1 cellular context compared by ENCODE assay signal in the genomic region with DNA sequence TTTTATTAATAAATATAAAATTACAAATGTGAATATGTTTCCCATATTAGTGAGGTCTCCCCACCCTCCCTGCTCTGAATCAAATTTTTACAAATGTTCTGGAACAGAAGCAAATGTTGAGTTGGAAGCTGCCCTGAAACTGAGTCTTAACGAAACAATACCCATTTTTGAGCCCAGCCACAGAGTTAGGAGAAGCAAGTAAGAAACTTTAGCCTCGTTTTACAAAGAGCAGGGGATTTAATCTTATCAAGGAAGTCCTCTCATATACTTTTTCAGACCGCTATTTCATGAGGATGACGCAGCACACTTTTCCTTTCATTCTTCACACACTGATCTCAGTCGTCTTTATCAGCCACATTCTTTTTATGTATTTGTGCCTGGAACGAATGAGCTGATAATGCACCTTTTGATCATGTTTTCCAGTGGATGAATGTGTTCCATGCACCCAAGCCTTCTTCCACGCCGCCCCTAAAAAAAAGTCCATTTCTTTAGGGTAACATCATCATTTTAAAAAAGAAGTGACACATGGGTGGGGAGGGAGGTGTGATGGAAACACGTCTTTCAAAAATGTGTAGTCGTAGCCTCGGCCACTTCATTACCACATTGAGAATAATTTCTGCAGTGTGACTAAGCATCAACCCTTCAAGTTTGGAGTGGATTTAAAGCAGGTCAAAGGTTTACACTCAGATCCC.
A peak's percentile ranks its signal among the peaks of the same experiment; 100 is the strongest.
TF ChIP-seq lines count a peak whose summit lies in the region.

No MANE protein-coding gene starts in this region.

TF ChIP-seq in K562, 482 proteins besides CTCF, POLR2A, EP300 and RAD21 (continued from another document and continues in another):
- TF ChIP-seq RNF219 (CRISPR knock-in tag; IDR thresholded peaks at IDR 0.05) (no peak), NFIX (CRISPR knock-in tag; IDR thresholded peaks at IDR 0.05; ENCODE audit: low read depth) (no peak), MCM5 (IDR thresholded peaks at IDR 0.05; ENCODE audit: low read depth) (no peak), POLR2H (tag; IDR thresholded peaks at IDR 0.05; ENCODE audit: low read depth) (no peak), HMG20B (CRISPR knock-in tag; IDR thresholded peaks at IDR 0.05) (no peak), ZNF79 (CRISPR knock-in tag; IDR thresholded peaks at IDR 0.05; ENCODE audit: low read depth) (no peak), KLF16 (IDR thresholded peaks at IDR 0.05) (no peak; the same call in 1 of the 2 replicates), KDM5B (IDR thresholded peaks at IDR 0.05; ENCODE audit: insufficient replicate concordance, low read depth, low read length) (no peak), GATAD2A (IDR thresholded peaks at IDR 0.05) (no peak), PRMT5 (CRISPR knock-in tag; IDR thresholded peaks at IDR 0.05) (no peak), XRCC5 (IDR thresholded peaks at IDR 0.05; ENCODE audit: low read depth, low read length) (no peak), NCOA4 (IDR thresholded peaks at IDR 0.05; ENCODE audit: partially characterized antibody) (no peak), PTBP1 (IDR thresholded peaks at IDR 0.05; ENCODE audit: low read depth, low read length) (no peak), E4F1 (CRISPR knock-in tag; IDR thresholded peaks at IDR 0.05; ENCODE audit: borderline replicate concordance) (no peak), ATF6 (CRISPR knock-in tag; IDR thresholded peaks at IDR 0.05) (no peak)
- TF ChIP-seq, protein P1, sequence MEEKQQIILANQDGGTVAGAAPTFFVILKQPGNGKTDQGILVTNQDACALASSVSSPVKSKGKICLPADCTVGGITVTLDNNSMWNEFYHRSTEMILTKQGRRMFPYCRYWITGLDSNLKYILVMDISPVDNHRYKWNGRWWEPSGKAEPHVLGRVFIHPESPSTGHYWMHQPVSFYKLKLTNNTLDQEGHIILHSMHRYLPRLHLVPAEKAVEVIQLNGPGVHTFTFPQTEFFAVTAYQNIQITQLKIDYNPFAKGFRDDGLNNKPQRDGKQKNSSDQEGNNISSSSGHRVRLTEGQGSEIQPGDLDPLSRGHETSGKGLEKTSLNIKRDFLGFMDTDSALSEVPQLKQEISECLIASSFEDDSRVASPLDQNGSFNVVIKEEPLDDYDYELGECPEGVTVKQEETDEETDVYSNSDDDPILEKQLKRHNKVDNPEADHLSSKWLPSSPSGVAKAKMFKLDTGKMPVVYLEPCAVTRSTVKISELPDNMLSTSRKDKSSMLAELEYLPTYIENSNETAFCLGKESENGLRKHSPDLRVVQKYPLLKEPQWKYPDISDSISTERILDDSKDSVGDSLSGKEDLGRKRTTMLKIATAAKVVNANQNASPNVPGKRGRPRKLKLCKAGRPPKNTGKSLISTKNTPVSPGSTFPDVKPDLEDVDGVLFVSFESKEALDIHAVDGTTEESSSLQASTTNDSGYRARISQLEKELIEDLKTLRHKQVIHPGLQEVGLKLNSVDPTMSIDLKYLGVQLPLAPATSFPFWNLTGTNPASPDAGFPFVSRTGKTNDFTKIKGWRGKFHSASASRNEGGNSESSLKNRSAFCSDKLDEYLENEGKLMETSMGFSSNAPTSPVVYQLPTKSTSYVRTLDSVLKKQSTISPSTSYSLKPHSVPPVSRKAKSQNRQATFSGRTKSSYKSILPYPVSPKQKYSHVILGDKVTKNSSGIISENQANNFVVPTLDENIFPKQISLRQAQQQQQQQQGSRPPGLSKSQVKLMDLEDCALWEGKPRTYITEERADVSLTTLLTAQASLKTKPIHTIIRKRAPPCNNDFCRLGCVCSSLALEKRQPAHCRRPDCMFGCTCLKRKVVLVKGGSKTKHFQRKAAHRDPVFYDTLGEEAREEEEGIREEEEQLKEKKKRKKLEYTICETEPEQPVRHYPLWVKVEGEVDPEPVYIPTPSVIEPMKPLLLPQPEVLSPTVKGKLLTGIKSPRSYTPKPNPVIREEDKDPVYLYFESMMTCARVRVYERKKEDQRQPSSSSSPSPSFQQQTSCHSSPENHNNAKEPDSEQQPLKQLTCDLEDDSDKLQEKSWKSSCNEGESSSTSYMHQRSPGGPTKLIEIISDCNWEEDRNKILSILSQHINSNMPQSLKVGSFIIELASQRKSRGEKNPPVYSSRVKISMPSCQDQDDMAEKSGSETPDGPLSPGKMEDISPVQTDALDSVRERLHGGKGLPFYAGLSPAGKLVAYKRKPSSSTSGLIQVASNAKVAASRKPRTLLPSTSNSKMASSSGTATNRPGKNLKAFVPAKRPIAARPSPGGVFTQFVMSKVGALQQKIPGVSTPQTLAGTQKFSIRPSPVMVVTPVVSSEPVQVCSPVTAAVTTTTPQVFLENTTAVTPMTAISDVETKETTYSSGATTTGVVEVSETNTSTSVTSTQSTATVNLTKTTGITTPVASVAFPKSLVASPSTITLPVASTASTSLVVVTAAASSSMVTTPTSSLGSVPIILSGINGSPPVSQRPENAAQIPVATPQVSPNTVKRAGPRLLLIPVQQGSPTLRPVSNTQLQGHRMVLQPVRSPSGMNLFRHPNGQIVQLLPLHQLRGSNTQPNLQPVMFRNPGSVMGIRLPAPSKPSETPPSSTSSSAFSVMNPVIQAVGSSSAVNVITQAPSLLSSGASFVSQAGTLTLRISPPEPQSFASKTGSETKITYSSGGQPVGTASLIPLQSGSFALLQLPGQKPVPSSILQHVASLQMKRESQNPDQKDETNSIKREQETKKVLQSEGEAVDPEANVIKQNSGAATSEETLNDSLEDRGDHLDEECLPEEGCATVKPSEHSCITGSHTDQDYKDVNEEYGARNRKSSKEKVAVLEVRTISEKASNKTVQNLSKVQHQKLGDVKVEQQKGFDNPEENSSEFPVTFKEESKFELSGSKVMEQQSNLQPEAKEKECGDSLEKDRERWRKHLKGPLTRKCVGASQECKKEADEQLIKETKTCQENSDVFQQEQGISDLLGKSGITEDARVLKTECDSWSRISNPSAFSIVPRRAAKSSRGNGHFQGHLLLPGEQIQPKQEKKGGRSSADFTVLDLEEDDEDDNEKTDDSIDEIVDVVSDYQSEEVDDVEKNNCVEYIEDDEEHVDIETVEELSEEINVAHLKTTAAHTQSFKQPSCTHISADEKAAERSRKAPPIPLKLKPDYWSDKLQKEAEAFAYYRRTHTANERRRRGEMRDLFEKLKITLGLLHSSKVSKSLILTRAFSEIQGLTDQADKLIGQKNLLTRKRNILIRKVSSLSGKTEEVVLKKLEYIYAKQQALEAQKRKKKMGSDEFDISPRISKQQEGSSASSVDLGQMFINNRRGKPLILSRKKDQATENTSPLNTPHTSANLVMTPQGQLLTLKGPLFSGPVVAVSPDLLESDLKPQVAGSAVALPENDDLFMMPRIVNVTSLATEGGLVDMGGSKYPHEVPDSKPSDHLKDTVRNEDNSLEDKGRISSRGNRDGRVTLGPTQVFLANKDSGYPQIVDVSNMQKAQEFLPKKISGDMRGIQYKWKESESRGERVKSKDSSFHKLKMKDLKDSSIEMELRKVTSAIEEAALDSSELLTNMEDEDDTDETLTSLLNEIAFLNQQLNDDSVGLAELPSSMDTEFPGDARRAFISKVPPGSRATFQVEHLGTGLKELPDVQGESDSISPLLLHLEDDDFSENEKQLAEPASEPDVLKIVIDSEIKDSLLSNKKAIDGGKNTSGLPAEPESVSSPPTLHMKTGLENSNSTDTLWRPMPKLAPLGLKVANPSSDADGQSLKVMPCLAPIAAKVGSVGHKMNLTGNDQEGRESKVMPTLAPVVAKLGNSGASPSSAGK (IDR thresholded peaks at IDR 0.05), result peak; percentile 72
- TF ChIP-seq, protein P2, sequence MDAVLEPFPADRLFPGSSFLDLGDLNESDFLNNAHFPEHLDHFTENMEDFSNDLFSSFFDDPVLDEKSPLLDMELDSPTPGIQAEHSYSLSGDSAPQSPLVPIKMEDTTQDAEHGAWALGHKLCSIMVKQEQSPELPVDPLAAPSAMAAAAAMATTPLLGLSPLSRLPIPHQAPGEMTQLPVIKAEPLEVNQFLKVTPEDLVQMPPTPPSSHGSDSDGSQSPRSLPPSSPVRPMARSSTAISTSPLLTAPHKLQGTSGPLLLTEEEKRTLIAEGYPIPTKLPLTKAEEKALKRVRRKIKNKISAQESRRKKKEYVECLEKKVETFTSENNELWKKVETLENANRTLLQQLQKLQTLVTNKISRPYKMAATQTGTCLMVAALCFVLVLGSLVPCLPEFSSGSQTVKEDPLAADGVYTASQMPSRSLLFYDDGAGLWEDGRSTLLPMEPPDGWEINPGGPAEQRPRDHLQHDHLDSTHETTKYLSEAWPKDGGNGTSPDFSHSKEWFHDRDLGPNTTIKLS (IDR thresholded peaks at IDR 0.05; ENCODE audit: borderline replicate concordance, low read depth), result no peak; the same call in 1 of the 2 replicates
- TF ChIP-seq, protein P3, sequence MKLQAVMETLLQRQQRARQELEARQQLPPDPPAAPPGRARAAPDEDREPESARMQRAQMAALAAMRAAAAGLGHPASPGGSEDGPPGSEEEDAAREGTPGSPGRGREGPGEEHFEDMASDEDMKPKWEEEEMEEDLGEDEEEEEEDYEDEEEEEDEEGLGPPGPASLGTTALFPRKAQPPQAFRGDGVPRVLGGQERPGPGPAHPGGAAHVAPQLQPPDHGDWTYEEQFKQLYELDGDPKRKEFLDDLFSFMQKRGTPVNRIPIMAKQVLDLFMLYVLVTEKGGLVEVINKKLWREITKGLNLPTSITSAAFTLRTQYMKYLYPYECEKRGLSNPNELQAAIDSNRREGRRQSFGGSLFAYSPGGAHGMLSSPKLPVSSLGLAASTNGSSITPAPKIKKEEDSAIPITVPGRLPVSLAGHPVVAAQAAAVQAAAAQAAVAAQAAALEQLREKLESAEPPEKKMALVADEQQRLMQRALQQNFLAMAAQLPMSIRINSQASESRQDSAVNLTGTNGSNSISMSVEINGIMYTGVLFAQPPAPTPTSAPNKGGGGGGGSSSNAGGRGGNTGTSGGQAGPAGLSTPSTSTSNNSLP (IDR thresholded peaks at IDR 0.05; ENCODE audit: borderline replicate concordance, low read depth, low read length), result peak; percentile 85
- TF ChIP-seq, protein P4, sequence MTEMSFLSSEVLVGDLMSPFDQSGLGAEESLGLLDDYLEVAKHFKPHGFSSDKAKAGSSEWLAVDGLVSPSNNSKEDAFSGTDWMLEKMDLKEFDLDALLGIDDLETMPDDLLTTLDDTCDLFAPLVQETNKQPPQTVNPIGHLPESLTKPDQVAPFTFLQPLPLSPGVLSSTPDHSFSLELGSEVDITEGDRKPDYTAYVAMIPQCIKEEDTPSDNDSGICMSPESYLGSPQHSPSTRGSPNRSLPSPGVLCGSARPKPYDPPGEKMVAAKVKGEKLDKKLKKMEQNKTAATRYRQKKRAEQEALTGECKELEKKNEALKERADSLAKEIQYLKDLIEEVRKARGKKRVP (CRISPR knock-in tag; IDR thresholded peaks at IDR 0.05), result no peak
- TF ChIP-seq, protein P5, sequence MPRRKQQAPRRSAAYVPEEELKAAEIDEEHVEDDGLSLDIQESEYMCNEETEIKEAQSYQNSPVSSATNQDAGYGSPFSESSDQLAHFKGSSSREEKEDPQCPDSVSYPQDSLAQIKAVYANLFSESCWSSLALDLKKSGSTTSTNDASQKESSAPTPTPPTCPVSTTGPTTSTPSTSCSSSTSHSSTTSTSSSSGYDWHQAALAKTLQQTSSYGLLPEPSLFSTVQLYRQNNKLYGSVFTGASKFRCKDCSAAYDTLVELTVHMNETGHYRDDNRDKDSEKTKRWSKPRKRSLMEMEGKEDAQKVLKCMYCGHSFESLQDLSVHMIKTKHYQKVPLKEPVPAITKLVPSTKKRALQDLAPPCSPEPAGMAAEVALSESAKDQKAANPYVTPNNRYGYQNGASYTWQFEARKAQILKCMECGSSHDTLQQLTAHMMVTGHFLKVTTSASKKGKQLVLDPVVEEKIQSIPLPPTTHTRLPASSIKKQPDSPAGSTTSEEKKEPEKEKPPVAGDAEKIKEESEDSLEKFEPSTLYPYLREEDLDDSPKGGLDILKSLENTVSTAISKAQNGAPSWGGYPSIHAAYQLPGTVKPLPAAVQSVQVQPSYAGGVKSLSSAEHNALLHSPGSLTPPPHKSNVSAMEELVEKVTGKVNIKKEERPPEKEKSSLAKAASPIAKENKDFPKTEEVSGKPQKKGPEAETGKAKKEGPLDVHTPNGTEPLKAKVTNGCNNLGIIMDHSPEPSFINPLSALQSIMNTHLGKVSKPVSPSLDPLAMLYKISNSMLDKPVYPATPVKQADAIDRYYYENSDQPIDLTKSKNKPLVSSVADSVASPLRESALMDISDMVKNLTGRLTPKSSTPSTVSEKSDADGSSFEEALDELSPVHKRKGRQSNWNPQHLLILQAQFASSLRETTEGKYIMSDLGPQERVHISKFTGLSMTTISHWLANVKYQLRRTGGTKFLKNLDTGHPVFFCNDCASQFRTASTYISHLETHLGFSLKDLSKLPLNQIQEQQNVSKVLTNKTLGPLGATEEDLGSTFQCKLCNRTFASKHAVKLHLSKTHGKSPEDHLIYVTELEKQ (CRISPR knock-in tag; IDR thresholded peaks at IDR 0.05), result 0 out of 2 replicates have a peak, but pooled peaks have one; percentile 25
